Comparison of ENCODE assay signal across 8 cellular contexts in genomic region chr1:26847826-26848225, GRCh38. TPM values are rescaled to one million over a fixed set of nuclear protein-coding genes. Genes with fewer than 3 reads are reported as not detected.
A peak's percentile ranks its signal among the peaks of the same experiment; 100 is the strongest.
DNase-seq lines count a peak whose midpoint lies in the region; ATAC-seq and TF ChIP-seq lines count a peak whose summit lies in the region.
"Not testable (repeated sequence)": the region's sequence is repeated elsewhere in the genome, so short reads cannot be mapped to it uniquely, and the experiment has no call there.
"Had no signal": no experiment of that assay in that cellular context is flagged by ENCODE, and none has a peak within 500 bp of the region (broad histone marks: within the 10 kb centered on the region; RNA-seq: fewer than 3 reads in every experiment).

No MANE protein-coding gene starts in this region.

- not testable (repeated sequence) for TF ChIP-seq CTCF in HCT116 (IDR thresholded peaks at IDR 0.05 in 2 of 3, conservative IDR thresholded peaks at IDR 0.05 in 1 of 3; ENCODE audit: borderline replicate concordance in 1 of 3, insufficient read depth in 1 of 3, low read depth in 2 of 3, low read length in 2 of 3); RWPE2 (IDR thresholded peaks at IDR 0.05; ENCODE audit: poor library complexity, severe bottlenecking); MCF 10A (IDR thresholded peaks at IDR 0.05; ENCODE audit: unreplicated experiment); esophagus squamous epithelium (IDR thresholded peaks at IDR 0.05); sigmoid colon (IDR thresholded peaks at IDR 0.05)

- peak overlapping the region; percentile 59 for H3K9ac ChIP-seq in HCT116 (ENCODE audit: low read length)
- peak overlapping the region; percentile 42 for H3K9ac ChIP-seq in mucosa of stomach (ENCODE audit: low read length)

- not testable (repeated sequence) for TF ChIP-seq POLR2A in HCT116 (IDR thresholded peaks at IDR 0.05; ENCODE audit: borderline replicate concordance, extremely low read depth, insufficient read depth, insufficient read length); esophagus squamous epithelium (IDR thresholded peaks at IDR 0.05); sigmoid colon (IDR thresholded peaks at IDR 0.05)

- POLR2A ChIA-PET in HCT116 (lab: Charles Lee) (interaction anchor here (3.0 kb wide), 1 partner anchor 17 kb away, joined by 29 read pairs; the partner anchor contains the start of gene SFN), MCF 10A (lab: Yijun Ruan, JAX) (interaction anchor here (5.8 kb wide), 1 partner anchor 14 kb away, joined by 131 read pairs; the partner anchor contains the start of gene SFN)

- H3K4me1 Mint-ChIP-seq in activated T-helper 17 cell treated with anti-CD3 and anti-CD28 coated beads, Interleukin-2, amount 50 U/mL, for 72 hours = peaks cover 17% of the 10 kb centered on the region
- H3K4me1 Mint-ChIP-seq in MCF 10A (ENCODE audit: insufficient read depth, unreplicated experiment) = peaks cover 26% of the 10 kb centered on the region

- peak overlapping the region; percentile 65; the same call in 1 of the 2 replicates for H3K4me2 ChIP-seq in HCT116 (ENCODE audit: low read length)

- not testable (repeated sequence) for TF ChIP-seq EP300 in sigmoid colon (IDR thresholded peaks at IDR 0.05)

- CTCF ChIA-PET in HCT116 (lab: Charles Lee) (interaction anchor here (1.8 to 2.7 kb wide), 3 partner anchors 13 to 39 kb away, joined by 5 to 14 read pairs (median 5); no protein-coding TSS in a partner anchor), MCF 10A (lab: Yijun Ruan, JAX) (interaction anchor here (0.6 to 2.3 kb wide), 9 partner anchors 8 to 1116 kb away, joined by 3 to 23 read pairs (median 4); no protein-coding TSS in a partner anchor)

- not testable (repeated sequence) for H3K79me2 ChIP-seq in HCT116 (ENCODE audit: insufficient read depth, low read length)

- H3K27ac ChIP-seq in HCT116 (ENCODE audit: low read depth, low read length) (peak overlapping the region; percentile 72; the same call in 1 of the 2 replicates), RWPE2 (ENCODE audit: poor library complexity, severe bottlenecking) (peak overlapping the region; percentile 88), esophagus squamous epithelium (peak overlapping the region; percentile 89 to 100 (median 98)), sigmoid colon (peak overlapping the region in 2 of 4 donors; percentile 66 to 80)

- H3K27ac Mint-ChIP-seq in activated T-helper 17 cell treated with anti-CD3 and anti-CD28 coated beads, Interleukin-2, amount 50 U/mL, for 72 hours = peak overlapping the region; percentile 74
- H3K27ac Mint-ChIP-seq in MCF 10A (ENCODE audit: low read depth, unreplicated experiment) = peak overlapping the region; percentile 77

- BruUV-seq in HCT116 (replicated peaks; lab: Mats Ljungman, UMichigan); MCF 10A (replicated peaks; lab: Mats Ljungman, UMichigan): not testable (repeated sequence)

- not testable (repeated sequence) for H3K9me3 ChIP-seq in HCT116 (ENCODE audit: control insufficient read depth in 1 of 2, insufficient read depth in 1 of 2, low read depth in 1 of 2, low read length in 2 of 2); RWPE2 (ENCODE audit: severe bottlenecking); esophagus squamous epithelium; mucosa of stomach (ENCODE audit: control insufficient read depth, low read length); sigmoid colon

- not testable (repeated sequence) for H3K9me2 ChIP-seq in HCT116 (ENCODE audit: insufficient read depth)

- H3K4me1 ChIP-seq in HCT116 (ENCODE audit: control insufficient read depth in 1 of 2, insufficient read depth in 2 of 2, low read length in 2 of 2) = peaks cover 24 to 42% of the 10 kb centered on the region in 2 experiments
- H3K4me1 ChIP-seq in RWPE2 (ENCODE audit: insufficient read depth, poor library complexity, severe bottlenecking) = peaks cover 18% of the 10 kb centered on the region
- peaks cover 11 to 67% (median 32%) of the 10 kb centered on the region in 3 donors for H3K4me1 ChIP-seq in esophagus squamous epithelium
- H3K4me1 ChIP-seq in mucosa of stomach (ENCODE audit: control insufficient read depth, insufficient read depth, low read length) = peaks cover 35% of the 10 kb centered on the region
- H3K4me1 ChIP-seq in sigmoid colon = peaks cover 0 to 22% (median 20%) of the 10 kb centered on the region in 4 donors

- H2AFZ ChIP-seq in HCT116 (ENCODE audit: low read depth, low read length, poor library complexity, severe bottlenecking) = not testable (repeated sequence)

- TF ChIP-seq RAD21 in HCT116 (IDR thresholded peaks at IDR 0.05; ENCODE audit: low read depth) = not testable (repeated sequence)

- not testable (repeated sequence) for H3K4me3 Mint-ChIP-seq in activated T-helper 17 cell treated with anti-CD3 and anti-CD28 coated beads, Interleukin-2, amount 50 U/mL, for 72 hours; MCF 10A (ENCODE audit: unreplicated experiment)

- H3K36me3 Mint-ChIP-seq in activated T-helper 17 cell treated with anti-CD3 and anti-CD28 coated beads, Interleukin-2, amount 50 U/mL, for 72 hours (ENCODE audit: low read depth) = peaks cover 100% of the 10 kb centered on the region
- peaks cover 67% of the 10 kb centered on the region for H3K36me3 Mint-ChIP-seq in MCF 10A (ENCODE audit: insufficient read depth, unreplicated experiment)

- not testable (repeated sequence) for H3K27me3 ChIP-seq in HCT116 (ENCODE audit: insufficient read depth, low read length); RWPE2 (ENCODE audit: insufficient read depth, poor library complexity, severe bottlenecking); esophagus squamous epithelium; mucosa of stomach (ENCODE audit: control insufficient read depth, insufficient read depth, low read length); sigmoid colon

- not testable (repeated sequence) for H3K4me3 ChIP-seq in HCT116 (replicated peaks in 1 of 2; ENCODE audit: low read depth in 1 of 2, low read length in 2 of 2); RWPE2 (ENCODE audit: severe bottlenecking); esophagus squamous epithelium; mucosa of stomach (ENCODE audit: low read length); sigmoid colon

- RAD21 ChIA-PET in HCT116 (lab: Charles Lee; ENCODE audit: low non-redundant PET in 1 of 2, low total read pairs in 2 of 2, uncharacterized antibody in 2 of 2, unreplicated experiment in 2 of 2) = not testable (repeated sequence)

- intact Hi-C loops in HCT116 (cut with micrococcal nuclease); esophagus squamous epithelium (cut with DNase I); sigmoid colon (cut with DNase I): not testable (repeated sequence)
- intact Hi-C loops in MCF 10A (cut with micrococcal nuclease) = loop anchor here (2.0 kb wide), 1 partner anchor 17 kb away; no protein-coding TSS in a partner anchor

- H4K20me1 ChIP-seq in HCT116 (ENCODE audit: insufficient read depth) = not testable (repeated sequence)

- not testable (repeated sequence) for ATAC-seq in HCT116; RWPE2 (ENCODE audit: low read depth); activated T-helper 17 cell treated with anti-CD3 and anti-CD28 coated beads, Interleukin-2, amount 50 U/mL, for 72 hours (replicated peaks)

- not testable (repeated sequence) for H3K9me3 Mint-ChIP-seq in activated T-helper 17 cell treated with anti-CD3 and anti-CD28 coated beads, Interleukin-2, amount 50 U/mL, for 72 hours; MCF 10A (ENCODE audit: unreplicated experiment)

- 67 to 77% methylated on average over 5 to 6 of the region's 6 CpGs for WGBS in esophagus squamous epithelium, 2 donors
- 40 to 78% methylated on average over 6 of the region's 6 CpGs for WGBS in sigmoid colon, 2 donors

- H3K36me3 ChIP-seq in HCT116 (ENCODE audit: control insufficient read depth in 1 of 2, insufficient read depth in 2 of 2, low read length in 2 of 2) (peaks cover 11 to 26% of the 10 kb centered on the region in 2 experiments; a peak in 3 of 4 replicates), RWPE2 (ENCODE audit: low read depth) (peaks cover 55% of the 10 kb centered on the region), esophagus squamous epithelium (peaks cover 29 to 86% (median 35%) of the 10 kb centered on the region in 3 donors), sigmoid colon (peaks cover 11 to 59% (median 35%) of the 10 kb centered on the region in 4 donors)
- H3K36me3 ChIP-seq in mucosa of stomach (ENCODE audit: control insufficient read depth, insufficient read depth, low read length) = not testable (repeated sequence)

- not testable (repeated sequence) for DNase-seq in HCT116 (ENCODE audit: low read depth, low spot score); RWPE2 (ENCODE audit: low spot score); MCF 10A (ENCODE audit: unreplicated experiment); esophagus squamous epithelium (lab: John Stamatoyannopoulos, UW)
- peak; percentile 12 for DNase-seq in sigmoid colon

- not testable (repeated sequence) for H3K27me3 Mint-ChIP-seq in activated T-helper 17 cell treated with anti-CD3 and anti-CD28 coated beads, Interleukin-2, amount 50 U/mL, for 72 hours; MCF 10A (ENCODE audit: insufficient read depth, unreplicated experiment)

RNA-seq across cellular contexts. Expression of gene SFN, which starts 15.1 kb away (rescaled TPM):
- total RNA-seq in HCT116 (2021; ENCODE audit: unreplicated experiment) (245 TPM), MCF 10A (2022) (270 and 337 TPM in 2 replicates), esophagus squamous epithelium (1,000 to 10,000 TPM; 1,060 to 2,609 (median 1,818) TPM), sigmoid colon (1 to 10 TPM in 2 of 4 donors, not detected in 2; 1.1 to 2.2 TPM)
- polyA plus RNA-seq in HCT116 (2012) = 354 and 441 TPM in 2 replicates
- total RNA-seq in activated T-helper 17 cell treated with anti-CD3 and anti-CD28 coated beads, Interleukin-2, amount 50 U/mL, for 72 hours = 1 to 10 TPM; 4.3 to 4.7 TPM
- polyA plus RNA-seq in sigmoid colon = 100 to 1,000 TPM; 209 to 729 (median 212) TPM
- polyA plus RNA-seq: CD14-positive monocyte had no signal

RNA-seq across cellular contexts. Expression of gene ZDHHC18, which starts 21.3 kb away (rescaled TPM):
- total RNA-seq in HCT116 (2021; ENCODE audit: unreplicated experiment) (24.4 TPM), MCF 10A (2022) (14.0 and 15.5 TPM in 2 replicates), esophagus squamous epithelium (10 to 100 TPM; 24.5 to 34.4 (median 29.4) TPM), sigmoid colon (10 to 100 TPM in 2 of 4 donors, 1 to 10 TPM in 2; 7.5 to 13.6 (median 10.7) TPM)
- 30.7 and 39.9 TPM in 2 replicates for polyA plus RNA-seq in HCT116 (2012)
- total RNA-seq in activated T-helper 17 cell treated with anti-CD3 and anti-CD28 coated beads, Interleukin-2, amount 50 U/mL, for 72 hours = 10 to 100 TPM; 84.3 to 86.1 TPM
- polyA plus RNA-seq in sigmoid colon = 10 to 100 TPM; 12.0 to 19.4 (median 17.5) TPM

RNA-seq across cellular contexts. Expression of gene GPN2, which starts 42.3 kb away (rescaled TPM):
- total RNA-seq in HCT116 (2021; ENCODE audit: unreplicated experiment) (37.2 TPM), MCF 10A (2022) (38.9 and 39.7 TPM in 2 replicates), esophagus squamous epithelium (10 to 100 TPM in 2 of 4 donors, 1 to 10 TPM in 2; 4.9 to 10.8 (median 9.4) TPM), sigmoid colon (10 to 100 TPM in 1 of 4 donors, 1 to 10 TPM in 3; 7.4 to 11.0 (median 9.8) TPM)
- polyA plus RNA-seq in HCT116 (2012) = 42.0 and 42.9 TPM in 2 replicates
- total RNA-seq in activated T-helper 17 cell treated with anti-CD3 and anti-CD28 coated beads, Interleukin-2, amount 50 U/mL, for 72 hours = 10 to 100 TPM; 44.8 to 61.4 TPM
- 10 to 100 TPM; 12.0 to 18.6 (median 18.5) TPM for polyA plus RNA-seq in sigmoid colon

RNA-seq across cellular contexts. Expression of gene GPATCH3, which starts 52.4 kb away (rescaled TPM):
- total RNA-seq in HCT116 (2021; ENCODE audit: unreplicated experiment) (14.8 TPM), MCF 10A (2022) (9.9 and 14.1 TPM in 2 replicates), esophagus squamous epithelium (10 to 100 TPM in 1 of 4 donors, 1 to 10 TPM in 3; 6.9 to 11.2 (median 7.6) TPM), sigmoid colon (1 to 10 TPM; 6.6 to 9.7 (median 7.5) TPM)
- 7.2 and 8.1 TPM in 2 replicates for polyA plus RNA-seq in HCT116 (2012)
- 10 to 100 TPM in 1 of 2 donors, 1 to 10 TPM in 1; 9.4 to 13.4 TPM for total RNA-seq in activated T-helper 17 cell treated with anti-CD3 and anti-CD28 coated beads, Interleukin-2, amount 50 U/mL, for 72 hours
- 10 to 100 TPM; 12.0 to 14.3 (median 12.8) TPM for polyA plus RNA-seq in sigmoid colon

Comparison
In these comparisons a context has a peak if more than half of its experiments do, and no peak if none do; other contexts are left out.
1. RNA of gene SFN, which starts 15.1 kb away (total RNA-seq): 1,060 to 2,609 TPM in esophagus squamous epithelium, 270 to 337 TPM in MCF 10A and 245 TPM in HCT116 (single experiment); 4.3 to 4.7 TPM in activated T-helper 17 cell treated with anti-CD3 and anti-CD28 coated beads, Interleukin-2, amount 50 U/mL, for 72 hours and 1.1 to 2.2 TPM in sigmoid colon; every median in the first group is over 10 times any median in the second.